Comparison of ENCODE assay signal across 8 cellular contexts in genomic region chr15:34318277-34319079, GRCh38. TPM values are rescaled to one million over a fixed set of nuclear protein-coding genes. Genes with fewer than 3 reads are reported as not detected.
DNase-seq lines count a peak whose midpoint lies in the region; ATAC-seq and TF ChIP-seq lines count a peak whose summit lies in the region.

No MANE protein-coding gene starts in this region.

- H3K27ac ChIP-seq in OCI-LY7 (ENCODE audit: low read depth, low read length, poor library complexity, severe bottlenecking) (no peak overlapping the region), colonic mucosa (peak overlapping the region; percentile 79)

- no peak for TF ChIP-seq CTCF in OCI-LY7 (conservative IDR thresholded peaks at IDR 0.05; ENCODE audit: low read length)
- no peak for TF ChIP-seq CTCF in colonic mucosa (IDR thresholded peaks at IDR 0.05)

- no peaks in the 10 kb centered on the region for H3K79me2 ChIP-seq in OCI-LY7 (ENCODE audit: insufficient read depth, low read depth, low read length)

- DNase-seq in COLO668 (lab: John Stamatoyannopoulos, UW; ENCODE audit: unreplicated experiment), result peak; percentile 45
- peak; percentile 23 for DNase-seq in OCI-LY7 (ENCODE audit: low spot score)
- peak; percentile 87 for DNase-seq in colonic mucosa
- peak; percentile 65 for DNase-seq in kidney glomerular epithelial cell (lab: John Stamatoyannopoulos, UW)
- no peak for DNase-seq in stimulated activated naive CD8-positive, alpha-beta T cell treated with anti-CD3 and anti-CD28 coated beads, Interleukin-15, Interleukin-2, amounts not matched to agents 100 U/mL and 50 U/mL, for 24 hours
- no peak for DNase-seq in RPMI8226

- H3K36me3 ChIP-seq in OCI-LY7 (ENCODE audit: insufficient read depth, low read length) (no peaks in the 10 kb centered on the region), colonic mucosa (no peaks in the 10 kb centered on the region)

- BruUV-seq in OCI-LY7 (replicated peaks; lab: Mats Ljungman, UMichigan), result no TSS peak

- H4K20me1 ChIP-seq in OCI-LY7 (ENCODE audit: insufficient read depth, low read length), result no peaks in the 10 kb centered on the region

- no peaks in the 10 kb centered on the region for H3K9me2 ChIP-seq in OCI-LY7 (ENCODE audit: insufficient read depth, low read length)

- POLR2A ChIA-PET in OCI-LY7 (lab: Charles Lee), result interaction anchor here (1.2 kb wide), 2 partner anchors 10 to 19 kb away, joined by 3 read pairs; no protein-coding TSS in a partner anchor

- ATAC-seq in GM19043 (IDR thresholded peaks at IDR 0.05; ENCODE audit: low read depth, unreplicated experiment), result peak; percentile 73
- peak; percentile 69 for ATAC-seq in HG03460 (IDR thresholded peaks at IDR 0.05; ENCODE audit: unreplicated experiment)
- ATAC-seq in stimulated activated naive CD8-positive, alpha-beta T cell treated with anti-CD3 and anti-CD28 coated beads, Interleukin-15, Interleukin-2, amounts not matched to agents 100 U/mL and 50 U/mL, for 24 hours, result peak; percentile 65

- H3K4me2 ChIP-seq in OCI-LY7 (ENCODE audit: low read length), result peak overlapping the region; percentile 50

- H2AFZ ChIP-seq in OCI-LY7 (ENCODE audit: low read length), result peak overlapping the region; percentile 94

- H3K4me1 ChIP-seq in OCI-LY7 (ENCODE audit: insufficient read depth, low read length, poor library complexity, severe bottlenecking) (peaks cover 7% of the 10 kb centered on the region), colonic mucosa (no peaks in the 10 kb centered on the region)

- no peaks in the 10 kb centered on the region for H3K27me3 ChIP-seq in colonic mucosa

- intact Hi-C loops in OCI-LY7 (cut with micrococcal nuclease; ENCODE audit: unreplicated experiment) (no loop called here), colonic mucosa (cut with DNase I) (no loop called here)

- CTCF ChIA-PET in OCI-LY7 (lab: Charles Lee; ENCODE audit: unreplicated experiment), result no interaction called here

- no peaks in the 10 kb centered on the region for H3K9me3 ChIP-seq in OCI-LY7 (ENCODE audit: low read length)
- H3K9me3 ChIP-seq in colonic mucosa, result no peaks in the 10 kb centered on the region

- H3K9ac ChIP-seq in colonic mucosa (ENCODE audit: low read depth in 2 of 2, low read length in 2 of 2), result peak overlapping the region; percentile 28 to 80

- H3K4me3 ChIP-seq in OCI-LY7 (ENCODE audit: low read depth, low read length, poor library complexity, severe bottlenecking) (peak overlapping the region; percentile 66), colonic mucosa (peak overlapping the region; percentile 43)

RNA-seq across cellular contexts. Expression of gene SLC12A6, which starts 19.1 kb away (rescaled TPM):
- 8.9 and 11.5 TPM in 2 replicates for total RNA-seq in OCI-LY7 (2014; rRNA removed; shearing (Covaris generic))
- total RNA-seq in OCI-LY7 (2022) (14.9 and 16.1 TPM in 2 replicates), colonic mucosa (10 to 100 TPM; 13.8 to 18.8 TPM)

RNA-seq across cellular contexts. Expression of gene NOP10, which starts 24.5 kb away (rescaled TPM):
- 115 and 191 TPM in 2 replicates for total RNA-seq in OCI-LY7 (2014; rRNA removed; shearing (Covaris generic))
- 125 and 130 TPM in 2 replicates for total RNA-seq in OCI-LY7 (2022)
- 100 to 1,000 TPM; 143 to 184 TPM for total RNA-seq in colonic mucosa

RNA-seq across cellular contexts. Expression of gene NUTM1, which starts 24.6 kb away (rescaled TPM):
- not detected in 2 replicates for total RNA-seq in OCI-LY7 (2014; rRNA removed; shearing (Covaris generic))
- total RNA-seq in OCI-LY7 (2022) (not detected in 2 replicates), colonic mucosa (not detected)

RNA-seq across cellular contexts. Expression of gene LPCAT4, which starts 48.5 kb away (rescaled TPM):
- total RNA-seq in OCI-LY7 (2014; rRNA removed; shearing (Covaris generic)), result 27.8 and 44.3 TPM in 2 replicates
- total RNA-seq in OCI-LY7 (2022) (74.5 and 84.4 TPM in 2 replicates), colonic mucosa (100 to 1,000 TPM; 174 to 175 TPM)

Comparison
In these comparisons a context has a peak if more than half of its experiments do, and no peak if none do; other contexts are left out.
1. DNase-seq: peak in COLO668 (single experiment), OCI-LY7 (single experiment), colonic mucosa (single experiment) and kidney glomerular epithelial cell (single experiment); none in stimulated activated naive CD8-positive, alpha-beta T cell treated with anti-CD3 and anti-CD28 coated beads, Interleukin-15, Interleukin-2, amounts not matched to agents 100 U/mL and 50 U/mL, for 24 hours (single experiment) and RPMI8226 (single experiment).
2. Peak in every context shown above with its lines, with median percentiles within 50 percentile points of each other: ATAC-seq.